13 cellular contexts compared by ENCODE assay signal in the genomic region with DNA sequence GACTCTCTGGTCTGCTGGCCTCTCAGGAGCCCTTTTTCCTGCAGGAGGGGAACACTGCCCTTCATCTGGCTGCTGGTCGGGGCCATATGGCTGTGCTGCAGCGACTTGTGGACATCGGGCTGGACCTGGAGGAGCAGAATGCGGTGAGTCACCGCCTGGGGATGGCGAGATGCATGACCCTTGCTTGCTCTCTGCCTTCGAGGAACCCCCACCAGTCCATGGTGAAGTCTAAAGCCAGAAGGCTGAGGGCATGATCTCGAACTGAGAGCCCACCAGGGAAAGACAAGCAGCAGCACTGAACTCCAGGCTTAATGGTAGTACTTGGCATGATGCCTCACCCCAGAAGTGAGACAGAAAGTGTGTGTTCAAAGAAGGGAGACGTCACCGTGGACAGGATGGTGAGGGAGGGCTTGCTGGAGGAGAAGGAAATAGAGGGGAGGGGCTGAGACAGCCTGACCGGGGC.
DNase-seq lines count a peak whose midpoint lies in the region; ATAC-seq lines count a peak whose summit lies in the region.
"Had no signal": no experiment of that assay in that cellular context is flagged by ENCODE, and none has a peak within 500 bp of the region (broad histone marks: within the 10 kb centered on the region; RNA-seq: fewer than 3 reads in every experiment).

No MANE protein-coding gene starts in this region.

- no peaks in the 10 kb centered on the region for H3K9me3 Mint-ChIP-seq in stimulated activated naive CD8-positive, alpha-beta T cell treated with anti-CD3 and anti-CD28 coated beads, Interleukin-15, Interleukin-2, amounts not matched to agents 100 ng/mL and 50 ng/mL, for 24 hours
- no peaks in the 10 kb centered on the region for H3K9me3 Mint-ChIP-seq in activated naive CD4-positive, alpha-beta T cell treated with anti-CD3 and anti-CD28 coated beads, Interleukin-2, amount 10 ng/mL, durations not matched to agents 7 days and 5 days

- H3K4me3 Mint-ChIP-seq in stimulated activated naive CD8-positive, alpha-beta T cell treated with anti-CD3 and anti-CD28 coated beads, Interleukin-15, Interleukin-2, amounts not matched to agents 100 ng/mL and 50 ng/mL, for 24 hours = no peak overlapping the region
- H3K4me3 Mint-ChIP-seq in activated naive CD4-positive, alpha-beta T cell treated with anti-CD3 and anti-CD28 coated beads, Interleukin-2, amount 10 ng/mL, durations not matched to agents 7 days and 5 days = no peak overlapping the region
- H3K4me3 Mint-ChIP-seq: brain had no signal

- no peak for ATAC-seq in stimulated activated naive CD8-positive, alpha-beta T cell treated with anti-CD3 and anti-CD28 coated beads, Interleukin-15, Interleukin-2, amounts not matched to agents 100 U/mL and 50 U/mL, for 24 hours
- no peak for ATAC-seq in HG03097 (IDR thresholded peaks at IDR 0.05; ENCODE audit: low FRiP score, unreplicated experiment)
- ATAC-seq in GM19351 (IDR thresholded peaks at IDR 0.05; ENCODE audit: unreplicated experiment) = no peak
- ATAC-seq: upper lobe of right lung had no signal

- H3K9ac ChIP-seq in iPS-15b (ENCODE audit: low read depth, low read length) = peak overlapping the region; percentile 24

- CTCF ChIA-PET in activated naive CD4-positive, alpha-beta T cell treated with anti-CD3 and anti-CD28 coated beads, Interleukin-2, amount 10 ng/mL, durations not matched to agents 7 days and 5 days (lab: Charles Lee) = no interaction called here

- DNase-seq in stimulated activated naive CD8-positive, alpha-beta T cell treated with anti-CD3 and anti-CD28 coated beads, Interleukin-15, Interleukin-2, amounts not matched to agents 100 U/mL and 50 U/mL, for 24 hours = no peak
- DNase-seq in activated CD8-positive, alpha-beta memory T cell treated with anti-CD3 and anti-CD28 coated beads, Interleukin-2, amount 50 U/mL, for 48 hours = peak; percentile 47
- no peak for DNase-seq in stimulated activated CD4-positive, alpha-beta T cell treated with anti-CD3 and anti-CD28 coated beads, Interleukin-4, amount 100 ng/mL, for 1 hour
- DNase-seq in activated naive CD4-positive, alpha-beta T cell treated with anti-CD3 and anti-CD28 coated beads, Interleukin-2, amount 10 ng/mL, durations not matched to agents 7 days and 5 days = no peak
- DNase-seq: activated CD4-positive, alpha-beta T cell treated with anti-CD3 and anti-CD28 coated beads for 48 hours; GOT3; NCI-H2171 treated with DMSO at 0.1 percent for 48 hours; upper lobe of right lung had no signal

- peaks cover 3% of the 10 kb centered on the region for H3K4me1 Mint-ChIP-seq in stimulated activated naive CD8-positive, alpha-beta T cell treated with anti-CD3 and anti-CD28 coated beads, Interleukin-15, Interleukin-2, amounts not matched to agents 100 ng/mL and 50 ng/mL, for 24 hours (ENCODE audit: low read depth)
- peaks cover 6% of the 10 kb centered on the region for H3K4me1 Mint-ChIP-seq in activated naive CD4-positive, alpha-beta T cell treated with anti-CD3 and anti-CD28 coated beads, Interleukin-2, amount 10 ng/mL, durations not matched to agents 7 days and 5 days

- no peaks in the 10 kb centered on the region for H3K9me3 ChIP-seq in iPS-15b (ENCODE audit: control insufficient read depth, insufficient read depth, low read length)
- H3K9me3 ChIP-seq: upper lobe of right lung had no signal

- no peaks in the 10 kb centered on the region for H3K27me3 ChIP-seq in iPS-15b (ENCODE audit: control insufficient read depth, insufficient read depth, low read length)
- H3K27me3 ChIP-seq: upper lobe of right lung had no signal

- peak overlapping the region; percentile 48 for H3K27ac Mint-ChIP-seq in stimulated activated naive CD8-positive, alpha-beta T cell treated with anti-CD3 and anti-CD28 coated beads, Interleukin-15, Interleukin-2, amounts not matched to agents 100 ng/mL and 50 ng/mL, for 24 hours
- H3K27ac Mint-ChIP-seq in activated naive CD4-positive, alpha-beta T cell treated with anti-CD3 and anti-CD28 coated beads, Interleukin-2, amount 10 ng/mL, durations not matched to agents 7 days and 5 days = no peak overlapping the region
- H3K27ac Mint-ChIP-seq: brain had no signal

- H3K36me3 Mint-ChIP-seq in stimulated activated naive CD8-positive, alpha-beta T cell treated with anti-CD3 and anti-CD28 coated beads, Interleukin-15, Interleukin-2, amounts not matched to agents 100 ng/mL and 50 ng/mL, for 24 hours (ENCODE audit: low read depth) = peaks cover 4% of the 10 kb centered on the region
- peaks cover 7% of the 10 kb centered on the region for H3K36me3 Mint-ChIP-seq in activated naive CD4-positive, alpha-beta T cell treated with anti-CD3 and anti-CD28 coated beads, Interleukin-2, amount 10 ng/mL, durations not matched to agents 7 days and 5 days

- H3K36me3 ChIP-seq in iPS-15b (ENCODE audit: control insufficient read depth, insufficient read depth, low read length) = peaks cover 3% of the 10 kb centered on the region
- H3K36me3 ChIP-seq: upper lobe of right lung had no signal

- no peak overlapping the region for H3K4me3 ChIP-seq in iPS-15b (ENCODE audit: low read depth, low read length)
- H3K4me3 ChIP-seq: upper lobe of right lung had no signal

- no peaks in the 10 kb centered on the region for H3K4me1 ChIP-seq in iPS-15b (ENCODE audit: control insufficient read depth, insufficient read depth, low read length)
- H3K4me1 ChIP-seq: upper lobe of right lung had no signal

- H3K27me3 Mint-ChIP-seq in stimulated activated naive CD8-positive, alpha-beta T cell treated with anti-CD3 and anti-CD28 coated beads, Interleukin-15, Interleukin-2, amounts not matched to agents 100 ng/mL and 50 ng/mL, for 24 hours = no peaks in the 10 kb centered on the region
- H3K27me3 Mint-ChIP-seq in activated naive CD4-positive, alpha-beta T cell treated with anti-CD3 and anti-CD28 coated beads, Interleukin-2, amount 10 ng/mL, durations not matched to agents 7 days and 5 days = no peaks in the 10 kb centered on the region
- H3K27me3 Mint-ChIP-seq: brain had no signal
